Comparison of ENCODE assay signal across 8 cellular contexts in genomic region chr13:98476106-98476505, GRCh38.
DNase-seq lines count a peak whose midpoint lies in the region; ATAC-seq and TF ChIP-seq lines count a peak whose summit lies in the region.

No MANE protein-coding gene starts in this region.

- 7% methylated on average over 3 of the region's 5 CpGs; no CpG with 5 or more reads in 1 of the 2 experiments for WGBS in mesodermal cell (ENCODE audit: insufficient coverage in 2 of 2), 2 experiments
- WGBS in tibial nerve, 2 donors, result 19 to 23% methylated on average over 5 of the region's 5 CpGs

- H3K4me3 Mint-ChIP-seq in CD14-positive monocyte, result peak overlapping the region; percentile 56 to 60
- H3K4me3 Mint-ChIP-seq in activated T-helper 17 cell treated with anti-CD3 and anti-CD28 coated beads, Interleukin-2, amount 50 U/mL, for 72 hours, result peak overlapping the region; percentile 71

- H3K4me3 ChIP-seq in mesodermal cell (ENCODE audit: extremely low read depth, insufficient read depth, low read length, poor library complexity, severe bottlenecking), result no peak overlapping the region
- no peak overlapping the region for H3K4me3 ChIP-seq in tibial nerve

- H3K4me1 ChIP-seq in mesodermal cell (ENCODE audit: control insufficient read depth, insufficient read depth, low read length, poor library complexity, severe bottlenecking), result peaks cover 43% of the 10 kb centered on the region
- H3K4me1 ChIP-seq in tibial nerve, result peaks cover 0 to 44% (median 24%) of the 10 kb centered on the region in 4 donors

- intact Hi-C loops in CD14-positive monocyte (cut with micrococcal nuclease), result loop anchor here (5.0 to 10.0 kb wide), 2 partner anchors 46 to 89 kb away; no protein-coding TSS in a partner anchor

- peaks cover 0 to 3% (median 1%) of the 10 kb centered on the region in 3 donors for H3K27me3 Mint-ChIP-seq in CD14-positive monocyte (ENCODE audit: low read depth in 3 of 3)
- no peaks in the 10 kb centered on the region for H3K27me3 Mint-ChIP-seq in activated T-helper 17 cell treated with anti-CD3 and anti-CD28 coated beads, Interleukin-2, amount 50 U/mL, for 72 hours

- H3K27me3 ChIP-seq in tibial nerve, result no peaks in the 10 kb centered on the region

- no peak for TF ChIP-seq CTCF in CD14-positive monocyte (IDR thresholded peaks at IDR 0.05)
- no peak for TF ChIP-seq CTCF in tibial nerve (IDR thresholded peaks at IDR 0.05)

- peaks cover 0 to 3% (median 0%) of the 10 kb centered on the region in 7 donors for H3K9me3 Mint-ChIP-seq in CD14-positive monocyte
- H3K9me3 Mint-ChIP-seq in activated T-helper 17 cell treated with anti-CD3 and anti-CD28 coated beads, Interleukin-2, amount 50 U/mL, for 72 hours, result no peaks in the 10 kb centered on the region

- peak overlapping the region; percentile 82 for H3K27ac ChIP-seq in mesodermal cell (ENCODE audit: low read depth, low read length, severe bottlenecking)
- peak overlapping the region in 3 of 4 donors; percentile 31 to 60 (median 40) for H3K27ac ChIP-seq in tibial nerve

- TF ChIP-seq POLR2A in tibial nerve (IDR thresholded peaks at IDR 0.05), result no peak

- no peak for TF ChIP-seq EP300 in tibial nerve (IDR thresholded peaks at IDR 0.05)

- ATAC-seq in GM19468 (IDR thresholded peaks at IDR 0.05; ENCODE audit: extremely low read depth, unreplicated experiment), result peak; percentile 2
- ATAC-seq in HG03520 (IDR thresholded peaks at IDR 0.05; ENCODE audit: unreplicated experiment), result peak; percentile 43
- ATAC-seq in activated T-helper 17 cell treated with anti-CD3 and anti-CD28 coated beads, Interleukin-2, amount 50 U/mL, for 72 hours (replicated peaks), result peak; percentile 50

- peaks cover 34% of the 10 kb centered on the region for H3K4me1 Mint-ChIP-seq in CD14-positive monocyte
- peaks cover 54% of the 10 kb centered on the region for H3K4me1 Mint-ChIP-seq in activated T-helper 17 cell treated with anti-CD3 and anti-CD28 coated beads, Interleukin-2, amount 50 U/mL, for 72 hours

- H3K9me3 ChIP-seq in mesodermal cell (ENCODE audit: control insufficient read depth, low read length), result no peaks in the 10 kb centered on the region
- no peaks in the 10 kb centered on the region for H3K9me3 ChIP-seq in tibial nerve

- H3K36me3 Mint-ChIP-seq in CD14-positive monocyte, result peaks cover 59 to 70% of the 10 kb centered on the region in 2 donors
- H3K36me3 Mint-ChIP-seq in activated T-helper 17 cell treated with anti-CD3 and anti-CD28 coated beads, Interleukin-2, amount 50 U/mL, for 72 hours (ENCODE audit: low read depth), result peaks cover 90% of the 10 kb centered on the region

- peaks cover 40% of the 10 kb centered on the region for H3K36me3 ChIP-seq in mesodermal cell (ENCODE audit: control insufficient read depth, insufficient read depth, low read length)
- H3K36me3 ChIP-seq in tibial nerve, result peaks cover 0 to 33% (median 4%) of the 10 kb centered on the region in 3 donors

- DNase-seq in CD14-positive monocyte (ENCODE audit: low spot score) (no peak), tibial nerve (ENCODE audit: low spot score in 2 of 2) (no peak), OCI-M1 (lab: John Stamatoyannopoulos, UW) (no peak), DMS 273 (lab: John Stamatoyannopoulos, UW; ENCODE audit: unreplicated experiment) (no peak)

- H3K27ac Mint-ChIP-seq in CD14-positive monocyte, result peak overlapping the region; percentile 39 to 91 (median 86)
- peak overlapping the region; percentile 92 for H3K27ac Mint-ChIP-seq in activated T-helper 17 cell treated with anti-CD3 and anti-CD28 coated beads, Interleukin-2, amount 50 U/mL, for 72 hours
